ENCODE assay signal across 1 cellular context in genomic region chr10:133499176-133499575, GRCh38. TPM values are rescaled to one million over a fixed set of nuclear protein-coding genes. Genes with fewer than 3 reads are reported as not detected.
"Had no signal": no experiment of that assay in that cellular context is flagged by ENCODE, and none has a peak within 500 bp of the region (broad histone marks: within the 10 kb centered on the region; RNA-seq: fewer than 3 reads in every experiment).

No MANE protein-coding gene starts in this region.

RNA-seq across cellular contexts. Expression of gene CYP2E1, which starts 28.0 kb away (rescaled TPM):
- total RNA-seq: HT-29 had no signal
